20 cellular contexts compared by ENCODE assay signal in genomic region chr5:16519435-16519834, GRCh38. TPM values are rescaled to one million over a fixed set of nuclear protein-coding genes. Genes with fewer than 3 reads are reported as not detected.
DNase-seq lines count a peak whose midpoint lies in the region; ATAC-seq and TF ChIP-seq lines count a peak whose summit lies in the region.
"Had no signal": no experiment of that assay in that cellular context is flagged by ENCODE, and none has a peak within 500 bp of the region (broad histone marks: within the 10 kb centered on the region; RNA-seq: fewer than 3 reads in every experiment).

No MANE protein-coding gene starts in this region.

- DNase-seq in Right ventricle myocardium inferior (ENCODE audit: missing footprints) (no peak), Right ventricle myocardium superior (no peak), right atrium auricular region (ENCODE audit: low spot score) (no peak), transverse colon (no peak), KG1 (lab: John Stamatoyannopoulos, UW) (no peak)
- no peak for DNase-seq in activated CD4-positive, alpha-beta T cell treated with anti-CD3 and anti-CD28 coated beads for 48 hours
- DNase-seq: AML-193; C1 segment of cervical spinal cord; CD8-positive, alpha-beta memory T cell; EL; NCI-H1092 treated with DMSO at 0.1 percent for 48 hours; NCI-H1436 treated with DMSO at 0.1 percent for 48 hours; NCI-H2029; NCI-H226; NCI-H510A treated with DMSO at 0.1 percent for 48 hours; NCI-H748 treated with DMSO at 0.1 percent for 48 hours; PC-9 had no signal

- ATAC-seq in Right ventricle myocardium inferior (peak; percentile 33), Right ventricle myocardium superior (ENCODE audit: poor library complexity) (no peak)

- H3K27ac ChIP-seq in VCaP (peak overlapping the region; percentile 97), right atrium auricular region (peak overlapping the region; percentile 14 to 51), transverse colon (peak overlapping the region; percentile 86 to 91 (median 90))
- H3K27ac ChIP-seq: KMS-11, PC-9, RWPE1 had no signal

- TF ChIP-seq CTCF in VCaP (conservative IDR thresholded peaks at IDR 0.05) (no peak), right atrium auricular region (IDR thresholded peaks at IDR 0.05) (no peak), transverse colon (IDR thresholded peaks at IDR 0.05) (no peak)

- H3K4me1 ChIP-seq in right atrium auricular region (peaks cover 0 to 19% of the 10 kb centered on the region in 2 donors), transverse colon (peaks cover 8 to 33% (median 20%) of the 10 kb centered on the region in 4 donors)

- intact Hi-C loops in Right ventricle myocardium inferior (cut with DNase I) = no loop called here
- intact Hi-C loops in Right ventricle myocardium superior (cut with DNase I) = no loop called here
- intact Hi-C loops in transverse colon (cut with DNase I; ENCODE audit: low total_unique reads) = no loop called here

- TF ChIP-seq POLR2A in transverse colon (IDR thresholded peaks at IDR 0.05) = no peak

- H3K9me3 ChIP-seq in right atrium auricular region = no peaks in the 10 kb centered on the region
- H3K9me3 ChIP-seq in transverse colon = no peaks in the 10 kb centered on the region

- H3K36me3 ChIP-seq in right atrium auricular region (no peaks in the 10 kb centered on the region), transverse colon (no peaks in the 10 kb centered on the region)

- no peak overlapping the region for H3K4me3 ChIP-seq in right atrium auricular region
- H3K4me3 ChIP-seq in transverse colon = no peak overlapping the region
- H3K4me3 ChIP-seq: PC-9 had no signal

- H3K27me3 ChIP-seq in right atrium auricular region (no peaks in the 10 kb centered on the region), transverse colon (no peaks in the 10 kb centered on the region)

- in situ Hi-C loops in transverse colon (cut with MboI; ENCODE audit: low pct_ligation_motif_present in 1 of 4, low pct_unique_long_range_greater_than_20kb in 1 of 4, low sequenced_read_pairs in 3 of 4) = no loop called here

- TF ChIP-seq EP300 in transverse colon (IDR thresholded peaks at IDR 0.05; ENCODE audit: low read depth) = no peak

- 79 to 100% methylated on average over 2 to 4 of the region's 4 CpGs for WGBS in transverse colon (ENCODE audit: low coverage in 1 of 2), 2 donors

RNA-seq across cellular contexts. Expression of gene ZNF622, which starts 53.8 kb away (rescaled TPM):
- total RNA-seq in Right ventricle myocardium inferior = 56.7 TPM
- 51.7 TPM for total RNA-seq in Right ventricle myocardium superior
- total RNA-seq in right atrium auricular region = 10 to 100 TPM; 36.7 to 54.9 TPM
- 100 to 1,000 TPM in 1 of 4 donors, 10 to 100 TPM in 3; 21.3 to 137 (median 48.2) TPM for total RNA-seq in transverse colon

Comparison
In these comparisons a context has a peak if more than half of its experiments do, and no peak if none do; other contexts are left out.
1. H3K27ac ChIP-seq: peak in every context shown above with its lines; median percentile 97 in VCaP; 90 in transverse colon; 32 in right atrium auricular region.